Comparison of ENCODE assay signal across 13 cellular contexts in the genomic region with DNA sequence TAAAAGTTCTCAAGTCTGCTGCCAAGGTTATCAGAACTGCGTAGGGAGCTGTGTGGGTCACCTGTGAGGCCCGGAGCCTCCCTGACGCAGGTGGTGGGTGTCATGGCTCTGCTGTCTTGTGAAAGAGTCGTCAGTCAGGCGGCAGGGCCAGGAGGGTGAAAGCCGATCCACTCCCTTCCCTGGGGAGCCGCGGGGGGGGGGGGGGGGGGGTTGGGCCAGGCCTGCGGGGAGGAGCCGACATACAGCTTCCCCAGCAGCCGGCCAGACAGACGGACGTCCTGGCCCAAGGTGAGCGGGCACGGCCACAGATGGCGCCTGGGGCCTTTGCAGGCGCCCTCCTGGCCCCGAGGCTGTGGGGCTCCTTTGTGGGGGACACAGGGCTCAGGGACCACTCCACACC. TPM values are rescaled to one million over a fixed set of nuclear protein-coding genes. Genes with fewer than 3 reads are reported as not detected.
A peak's percentile ranks its signal among the peaks of the same experiment; 100 is the strongest.
DNase-seq lines count a peak whose midpoint lies in the region; ATAC-seq and TF ChIP-seq lines count a peak whose summit lies in the region.
"Had no signal": no experiment of that assay in that cellular context is flagged by ENCODE, and none has a peak within 500 bp of the region (broad histone marks: within the 10 kb centered on the region; RNA-seq: fewer than 3 reads in every experiment).

No MANE protein-coding gene starts in this region.

- H4K20me1 ChIP-seq in GM23338 (replicated peaks; ENCODE audit: insufficient read depth): 0 out of 2 replicates have a peak, but pooled peaks cover 5% of the 10 kb centered on the region

- no peaks in the 10 kb centered on the region for H3K9me2 ChIP-seq in GM23338 (ENCODE audit: insufficient read depth)

- ATAC-seq in GM23338: peak; percentile 40
- ATAC-seq in GM19324 (IDR thresholded peaks at IDR 0.05; ENCODE audit: low FRiP score, unreplicated experiment): no peak
- ATAC-seq in activated T-helper 17 cell treated with anti-CD3 and anti-CD28 coated beads, Interleukin-2, amount 50 U/mL, for 72 hours (replicated peaks): no peak
- ATAC-seq: activated naive CD4-positive, alpha-beta T cell treated with anti-CD3 and anti-CD28 coated beads, Interleukin-2, amount 50 U/mL, for 72 hours had no signal

- H3K9ac ChIP-seq in parathyroid adenoma: no peak overlapping the region

- H3K27me3 Mint-ChIP-seq in GM23338 (ENCODE audit: insufficient read depth, low read depth, poor library complexity): peaks cover 10% of the 10 kb centered on the region
- H3K27me3 Mint-ChIP-seq in activated T-helper 17 cell treated with anti-CD3 and anti-CD28 coated beads, Interleukin-2, amount 50 U/mL, for 72 hours: no peaks in the 10 kb centered on the region

- no peaks in the 10 kb centered on the region for H3K27me3 ChIP-seq in GM23338 (ENCODE audit: insufficient read depth)
- H3K27me3 ChIP-seq in parathyroid adenoma (ENCODE audit: control insufficient read depth, insufficient read depth, low read length): no peaks in the 10 kb centered on the region
- H3K27me3 ChIP-seq: neutrophil, tibial nerve had no signal

- peak overlapping the region; percentile 49; the same call in 2 of the 3 replicates for H3K4me3 Mint-ChIP-seq in GM23338
- no peak overlapping the region for H3K4me3 Mint-ChIP-seq in activated T-helper 17 cell treated with anti-CD3 and anti-CD28 coated beads, Interleukin-2, amount 50 U/mL, for 72 hours

- no peaks in the 10 kb centered on the region for H3F3A ChIP-seq in GM23338 (replicated peaks; ENCODE audit: low read depth)

- no peak overlapping the region for H3K4me3 ChIP-seq in GM23338
- H3K4me3 ChIP-seq in epithelial cell of esophagus (ENCODE audit: low read length): no peak overlapping the region
- no peak overlapping the region for H3K4me3 ChIP-seq in parathyroid adenoma (ENCODE audit: low read depth, low read length)
- H3K4me3 ChIP-seq: tibial nerve had no signal

- DNase-seq in GM23338 (ENCODE audit: low spot score): no peak
- DNase-seq in NCI-H2171 treated with DMSO at 0.1 percent for 48 hours (lab: John Stamatoyannopoulos, UW): peak; percentile 76
- DNase-seq in epithelial cell of esophagus (ENCODE audit: low read depth): peak; percentile 90
- DNase-seq in stimulated activated CD8-positive, alpha-beta memory T cell treated with anti-CD3 and anti-CD28 coated beads, Interleukin-4, amount 100 ng/mL, for 48 hours: no peak
- no peak for DNase-seq in stimulated activated CD4-positive, alpha-beta T cell treated with anti-CD3 and anti-CD28 coated beads, Interleukin-2, amount 100 ng/mL, for 48 hours
- DNase-seq: effector memory CD4-positive, alpha-beta T cell; NCI-H1048 had no signal

- H3K9me3 Mint-ChIP-seq in GM23338: no peaks in the 10 kb centered on the region; the same call in 2 of the 3 replicates
- H3K9me3 Mint-ChIP-seq in activated T-helper 17 cell treated with anti-CD3 and anti-CD28 coated beads, Interleukin-2, amount 50 U/mL, for 72 hours: no peaks in the 10 kb centered on the region
- H3K9me3 Mint-ChIP-seq: activated naive CD4-positive, alpha-beta T cell treated with anti-CD3 and anti-CD28 coated beads, Interleukin-2, amount 50 U/mL, for 72 hours had no signal

- H3K4me1 ChIP-seq in GM23338 (ENCODE audit: insufficient read depth) (no peaks in the 10 kb centered on the region), parathyroid adenoma (no peaks in the 10 kb centered on the region)

- H3K27ac Mint-ChIP-seq in GM23338: peak overlapping the region; percentile 77; the same call in 1 of the 2 replicates
- H3K27ac Mint-ChIP-seq in activated T-helper 17 cell treated with anti-CD3 and anti-CD28 coated beads, Interleukin-2, amount 50 U/mL, for 72 hours: no peak overlapping the region
- H3K27ac Mint-ChIP-seq: activated naive CD4-positive, alpha-beta T cell treated with anti-CD3 and anti-CD28 coated beads, Interleukin-2, amount 50 U/mL, for 72 hours had no signal

- peaks cover 11% of the 10 kb centered on the region for H3K4me1 Mint-ChIP-seq in GM23338
- H3K4me1 Mint-ChIP-seq in activated T-helper 17 cell treated with anti-CD3 and anti-CD28 coated beads, Interleukin-2, amount 50 U/mL, for 72 hours: peaks cover 6% of the 10 kb centered on the region

- H3K27ac ChIP-seq in GM23338 (ENCODE audit: low read depth) (no peak overlapping the region), parathyroid adenoma (peak overlapping the region; percentile 84)

- H3K36me3 Mint-ChIP-seq in GM23338 (ENCODE audit: low read depth): no peaks in the 10 kb centered on the region; the same call in 2 of the 3 replicates
- H3K36me3 Mint-ChIP-seq in activated T-helper 17 cell treated with anti-CD3 and anti-CD28 coated beads, Interleukin-2, amount 50 U/mL, for 72 hours (ENCODE audit: low read depth): no peaks in the 10 kb centered on the region
- H3K36me3 Mint-ChIP-seq: activated naive CD4-positive, alpha-beta T cell treated with anti-CD3 and anti-CD28 coated beads, Interleukin-2, amount 50 U/mL, for 72 hours had no signal

- H2AFZ ChIP-seq in GM23338 (no peak overlapping the region), parathyroid adenoma (peak overlapping the region; percentile 83)

- H3K4me2 ChIP-seq in GM23338: no peak overlapping the region
- H3K4me2 ChIP-seq in parathyroid adenoma (ENCODE audit: low read length): peak overlapping the region; percentile 66

- TF ChIP-seq CTCF in GM23338 (conservative IDR thresholded peaks at IDR 0.05; ENCODE audit: low read depth in 2 of 2): no peak
- no peak for TF ChIP-seq CTCF in epithelial cell of esophagus (IDR thresholded peaks at IDR 0.05; ENCODE audit: insufficient read depth, low read depth, low read length, missing control alignments)
- no peak for TF ChIP-seq CTCF in parathyroid adenoma (IDR thresholded peaks at IDR 0.05)

- no peaks in the 10 kb centered on the region for H3K9me3 ChIP-seq in parathyroid adenoma (ENCODE audit: control insufficient read depth, low read length)
- H3K9me3 ChIP-seq: neutrophil, tibial nerve had no signal

- H3K79me2 ChIP-seq in GM23338 (replicated peaks; ENCODE audit: insufficient read depth) (peaks cover 12% of the 10 kb centered on the region), parathyroid adenoma (peaks cover 25% of the 10 kb centered on the region)

- H3K36me3 ChIP-seq in GM23338 (ENCODE audit: insufficient read depth) (no peaks in the 10 kb centered on the region), parathyroid adenoma (ENCODE audit: control insufficient read depth, insufficient read depth, low read length) (no peaks in the 10 kb centered on the region)

TF ChIP-seq in GM23338, 12 proteins besides CTCF, POLR2A, EP300 and RAD21:
- TF ChIP-seq STAT1 (IDR thresholded peaks at IDR 0.05; ENCODE audit: unreplicated experiment) (no peak), EZH2 (IDR thresholded peaks at IDR 0.05; ENCODE audit: low read depth, unreplicated experiment) (no peak), ZNF331 (CRISPR knock-in tag; IDR thresholded peaks at IDR 0.05; ENCODE audit: low read depth) (no peak)
TF ChIP-seq in GM23338: peak in this region for 0.

RNA-seq across cellular contexts. Expression of gene SBNO2, which starts 12.4 kb away (rescaled TPM):
- total RNA-seq in GM23338 (2014; rRNA removed; shearing (Covaris generic)): 28.0 and 35.4 TPM in 2 replicates
- 6.3 and 6.9 TPM in 2 replicates for polyA plus RNA-seq in GM23338 (2016; fragmentation: Nextera tagmentation; extraction: Ambion mirVana)
- total RNA-seq in activated T-helper 17 cell treated with anti-CD3 and anti-CD28 coated beads, Interleukin-2, amount 50 U/mL, for 72 hours: 100 to 1,000 TPM; 119 to 139 TPM

RNA-seq across cellular contexts. Expression of gene STK11, which starts 43.9 kb away (rescaled TPM):
- 84.4 and 96.5 TPM in 2 replicates for total RNA-seq in GM23338 (2014; rRNA removed; shearing (Covaris generic))
- 19.4 and 23.7 TPM in 2 replicates for polyA plus RNA-seq in GM23338 (2016; fragmentation: Nextera tagmentation; extraction: Ambion mirVana)
- 10 to 100 TPM; 77.0 to 86.6 TPM for total RNA-seq in activated T-helper 17 cell treated with anti-CD3 and anti-CD28 coated beads, Interleukin-2, amount 50 U/mL, for 72 hours

RNA-seq across cellular contexts. Expression of gene GPX4, which starts 57.9 kb away (rescaled TPM):
- 284 and 351 TPM in 2 replicates for total RNA-seq in GM23338 (2014; rRNA removed; shearing (Covaris generic))
- polyA plus RNA-seq in GM23338 (2016; fragmentation: Nextera tagmentation; extraction: Ambion mirVana): 543 and 573 TPM in 2 replicates
- total RNA-seq in activated T-helper 17 cell treated with anti-CD3 and anti-CD28 coated beads, Interleukin-2, amount 50 U/mL, for 72 hours: 100 to 1,000 TPM; 110 to 170 TPM

Comparison
In these comparisons a context has a peak if more than half of its experiments do, and no peak if none do; other contexts are left out.
1. DNase-seq: peak in NCI-H2171 treated with DMSO at 0.1 percent for 48 hours (single experiment) and epithelial cell of esophagus (single experiment); none in GM23338 (single experiment), stimulated activated CD8-positive, alpha-beta memory T cell treated with anti-CD3 and anti-CD28 coated beads, Interleukin-4, amount 100 ng/mL, for 48 hours (single experiment) and stimulated activated CD4-positive, alpha-beta T cell treated with anti-CD3 and anti-CD28 coated beads, Interleukin-2, amount 100 ng/mL, for 48 hours (0 of 2).